ENCODE assay signal across 1 cellular context in the genomic region with DNA sequence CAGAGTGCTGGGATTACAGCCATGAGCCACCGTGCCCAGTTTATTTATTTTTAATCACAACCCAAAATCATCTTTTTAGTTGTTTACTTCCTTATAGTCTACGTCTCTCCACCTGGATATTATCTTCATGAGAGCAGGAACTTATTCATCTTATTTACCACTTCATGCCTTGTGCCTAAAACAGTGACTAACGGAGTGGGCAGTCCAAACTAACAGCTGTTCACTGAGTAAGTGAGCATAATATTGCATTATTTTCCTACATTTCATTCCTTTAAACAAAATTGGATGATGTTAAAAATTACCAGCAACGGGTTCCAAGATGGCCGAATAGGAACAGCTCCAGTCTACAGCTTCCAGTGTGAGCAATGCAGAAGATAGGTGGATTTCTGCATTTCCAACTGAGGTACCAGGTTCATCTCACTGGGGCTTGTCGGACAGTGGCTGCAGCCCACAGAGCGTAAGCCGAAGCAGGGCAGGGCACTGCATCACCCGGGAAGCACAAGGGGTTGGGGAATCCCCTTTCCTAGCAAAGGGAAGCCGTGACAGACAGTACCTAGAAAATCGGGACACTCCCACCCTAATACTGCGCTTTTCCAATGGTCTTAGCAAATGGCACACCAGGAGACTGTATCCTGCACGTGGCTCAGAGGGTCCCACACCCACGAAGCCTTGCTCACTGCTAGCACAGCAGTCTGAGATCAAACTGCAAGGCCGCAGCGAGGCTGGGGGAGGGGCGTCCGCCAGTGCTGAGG.
TF ChIP-seq lines count a peak whose summit lies in the region.

No MANE protein-coding gene starts in this region.

TF ChIP-seq in IMR-90, 13 proteins besides CTCF, POLR2A, EP300 and RAD21:
- no peak for TF ChIP-seq SMC3 (IDR thresholded peaks at IDR 0.05; ENCODE audit: low read depth, low read length)
- no peak for TF ChIP-seq NFE2L2 (IDR thresholded peaks at IDR 0.05; ENCODE audit: low read depth, low read length)
- no peak for TF ChIP-seq MXI1 (IDR thresholded peaks at IDR 0.05; ENCODE audit: borderline replicate concordance, low read depth, low read length)
- no peak for TF ChIP-seq RCOR1 (IDR thresholded peaks at IDR 0.05; ENCODE audit: insufficient replicate concordance, low read length)
- TF ChIP-seq MAZ (IDR thresholded peaks at IDR 0.05; ENCODE audit: borderline replicate concordance, low read depth, low read length) = no peak
- no peak for TF ChIP-seq CHD1 (IDR thresholded peaks at IDR 0.05; ENCODE audit: low read depth, low read length)
- no peak for TF ChIP-seq CEBPB (IDR thresholded peaks at IDR 0.05; ENCODE audit: low read depth, low read length)
- no peak for TF ChIP-seq MAFK (IDR thresholded peaks at IDR 0.05; ENCODE audit: low read depth, low read length)
- TF ChIP-seq ELK1 (IDR thresholded peaks at IDR 0.05; ENCODE audit: borderline replicate concordance, low read depth, low read length) = no peak
- no peak for TF ChIP-seq FOS (IDR thresholded peaks at IDR 0.05; ENCODE audit: low read depth, low read length)
- TF ChIP-seq BHLHE40 (IDR thresholded peaks at IDR 0.05; ENCODE audit: low read depth, low read length) = no peak
- TF ChIP-seq, protein P1, sequence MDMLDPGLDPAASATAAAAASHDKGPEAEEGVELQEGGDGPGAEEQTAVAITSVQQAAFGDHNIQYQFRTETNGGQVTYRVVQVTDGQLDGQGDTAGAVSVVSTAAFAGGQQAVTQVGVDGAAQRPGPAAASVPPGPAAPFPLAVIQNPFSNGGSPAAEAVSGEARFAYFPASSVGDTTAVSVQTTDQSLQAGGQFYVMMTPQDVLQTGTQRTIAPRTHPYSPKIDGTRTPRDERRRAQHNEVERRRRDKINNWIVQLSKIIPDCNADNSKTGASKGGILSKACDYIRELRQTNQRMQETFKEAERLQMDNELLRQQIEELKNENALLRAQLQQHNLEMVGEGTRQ (IDR thresholded peaks at IDR 0.05; ENCODE audit: low read depth, low read length) = no peak
- TF ChIP-seq RFX5 (IDR thresholded peaks at IDR 0.05; ENCODE audit: low read depth, low read length) = no peak
